In the genomic region with DNA sequence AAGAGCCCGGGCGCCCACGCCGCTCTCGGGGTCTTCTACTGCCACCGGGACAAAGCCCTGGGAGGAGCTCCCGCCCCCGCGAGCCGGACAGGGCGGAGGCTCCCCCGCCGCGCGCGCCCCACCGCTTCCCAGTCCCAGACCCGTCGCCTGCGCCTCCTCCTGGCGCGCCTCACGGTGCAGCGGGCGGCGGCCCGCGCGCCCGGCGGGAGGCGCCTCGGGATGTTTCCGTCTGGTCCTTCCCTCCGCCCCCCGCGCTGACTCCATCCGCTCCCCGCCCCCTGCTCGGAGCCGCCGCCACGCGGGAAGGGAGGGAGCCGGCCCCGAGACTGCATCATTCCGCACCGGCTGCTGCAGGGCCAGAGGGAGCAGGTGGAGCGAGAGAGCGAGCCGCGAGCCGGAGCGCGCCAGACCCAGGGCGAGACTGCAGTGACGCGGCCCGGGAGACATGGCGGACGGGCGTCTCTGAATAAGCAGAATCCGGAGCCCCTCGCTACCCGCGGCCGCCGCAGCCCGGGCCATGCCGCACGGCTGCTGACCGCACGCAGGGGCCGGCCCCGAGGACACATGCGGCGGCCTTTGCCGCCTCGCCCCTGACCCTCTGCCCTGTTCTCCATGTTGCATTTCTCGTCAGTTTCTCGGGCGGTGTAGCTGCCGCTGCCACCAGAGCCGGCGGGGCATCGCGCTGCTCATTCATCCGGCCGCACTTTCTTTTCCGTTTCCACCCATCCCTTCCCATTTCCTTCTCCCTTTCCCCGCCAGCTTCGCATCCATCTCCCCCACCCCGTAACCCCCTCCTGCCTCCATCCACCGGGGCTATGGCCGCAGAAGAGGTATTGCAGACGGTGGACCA, we compare ENCODE assay signal across 8 cellular contexts.
A peak's percentile ranks its signal among the peaks of the same experiment; 100 is the strongest.
DNase-seq lines count a peak whose midpoint lies in the region; ATAC-seq and TF ChIP-seq lines count a peak whose summit lies in the region.

BICD1 (plus strand) TSS at position 331 of the 850 bp plus-strand sequence; CDS start at position 816, 485 bp downstream.

- peaks cover 3% of the 10 kb centered on the region for H3K27me3 Mint-ChIP-seq in nephron progenitor cell (ENCODE audit: low read depth, poor library complexity)
- H3K27me3 Mint-ChIP-seq in stimulated activated naive CD8-positive, alpha-beta T cell treated with anti-CD3 and anti-CD28 coated beads, Interleukin-15, amount 100 ng/mL, for 72 hours: no peaks in the 10 kb centered on the region

- peaks cover 37% of the 10 kb centered on the region for H3K4me1 Mint-ChIP-seq in nephron progenitor cell
- H3K4me1 Mint-ChIP-seq in stimulated activated naive CD8-positive, alpha-beta T cell treated with anti-CD3 and anti-CD28 coated beads, Interleukin-15, amount 100 ng/mL, for 72 hours: peaks cover 30% of the 10 kb centered on the region

- peak within 1 kb of the TSS; percentile 98 for H3K4me3 Mint-ChIP-seq in nephron progenitor cell
- H3K4me3 Mint-ChIP-seq in stimulated activated naive CD8-positive, alpha-beta T cell treated with anti-CD3 and anti-CD28 coated beads, Interleukin-15, amount 100 ng/mL, for 72 hours: peak within 1 kb of the TSS; percentile 97

- H3K4me1 ChIP-seq in DOHH2 (ENCODE audit: control insufficient read depth, low read length) (peaks cover 26% of the 10 kb centered on the region), RWPE2 (ENCODE audit: insufficient read depth, poor library complexity, severe bottlenecking) (peaks cover 20% of the 10 kb centered on the region)

- peaks cover 7% of the 10 kb centered on the region for H3K36me3 Mint-ChIP-seq in nephron progenitor cell (ENCODE audit: low read depth)

- H3K9me2 ChIP-seq in DOHH2 (replicated peaks; ENCODE audit: control insufficient read depth, low read length): no peaks in the 10 kb centered on the region

- 0 out of 2 replicates have a peak, but pooled peaks cover 2% of the 10 kb centered on the region for H3F3A ChIP-seq in DOHH2 (ENCODE audit: control insufficient read depth, insufficient read depth)

- no peak for TF ChIP-seq CTCF in DOHH2 (IDR thresholded peaks at IDR 0.05; ENCODE audit: low read depth, low read length, poor library complexity, severe bottlenecking)
- peak; percentile 60 for TF ChIP-seq CTCF in RWPE2 (IDR thresholded peaks at IDR 0.05; ENCODE audit: poor library complexity, severe bottlenecking)
- TF ChIP-seq CTCF in fibroblast of pulmonary artery (IDR thresholded peaks at IDR 0.05; ENCODE audit: low read length, missing control alignments): no peak
- TF ChIP-seq CTCF in nephron progenitor cell (IDR thresholded peaks at IDR 0.05): no peak

- peak within 1 kb of the TSS; percentile 71 for H3K4me2 ChIP-seq in DOHH2 (ENCODE audit: low read length)

- peak within 1 kb of the TSS; percentile 83 for H3K27ac ChIP-seq in DOHH2 (ENCODE audit: low read depth, low read length)
- peak within 1 kb of the TSS; percentile 79 for H3K27ac ChIP-seq in KOPT-K1 (ENCODE audit: low read depth, low read length, poor library complexity, severe bottlenecking)
- peak within 1 kb of the TSS; percentile 75 for H3K27ac ChIP-seq in RWPE2 (ENCODE audit: poor library complexity, severe bottlenecking)

- H3K9me3 Mint-ChIP-seq in nephron progenitor cell: no peaks in the 10 kb centered on the region
- no peaks in the 10 kb centered on the region for H3K9me3 Mint-ChIP-seq in stimulated activated naive CD8-positive, alpha-beta T cell treated with anti-CD3 and anti-CD28 coated beads, Interleukin-15, amount 100 ng/mL, for 72 hours

- peak; percentile 85 for ATAC-seq in GM21723 (IDR thresholded peaks at IDR 0.05; ENCODE audit: unreplicated experiment)
- ATAC-seq in RWPE2 (ENCODE audit: low read depth): peak; percentile 82
- peak; percentile 90 for ATAC-seq in stimulated activated naive CD8-positive, alpha-beta T cell treated with anti-CD3 and anti-CD28 coated beads, Interleukin-15, amount 100 ng/mL, for 72 hours

- H3K27me3 ChIP-seq in DOHH2 (ENCODE audit: control insufficient read depth, low read length) (no peaks in the 10 kb centered on the region), RWPE2 (ENCODE audit: insufficient read depth, poor library complexity, severe bottlenecking) (no peaks in the 10 kb centered on the region)

- peaks cover 57% of the 10 kb centered on the region for H3K79me2 ChIP-seq in DOHH2 (ENCODE audit: control insufficient read depth, low read length)

- peak within 1 kb of the TSS; percentile 98 for H3K27ac Mint-ChIP-seq in nephron progenitor cell
- peak within 1 kb of the TSS; percentile 93 to 96 for H3K27ac Mint-ChIP-seq in stimulated activated naive CD8-positive, alpha-beta T cell treated with anti-CD3 and anti-CD28 coated beads, Interleukin-15, amount 100 ng/mL, for 72 hours

- H3K4me3 ChIP-seq in DOHH2 (ENCODE audit: low read length) (peak within 1 kb of the TSS; percentile 97), RWPE2 (ENCODE audit: severe bottlenecking) (peak within 1 kb of the TSS; percentile 61), fibroblast of pulmonary artery (replicated peaks; ENCODE audit: low read depth, low read length) (peak within 1 kb of the TSS; percentile 68)

- DNase-seq in RWPE2 (ENCODE audit: low spot score): peak; percentile 88
- peak; percentile 63 for DNase-seq in activated effector memory CD4-positive, alpha-beta T cell treated with Interleukin-2 at 50 U/mL for 16 hours
- DNase-seq in fibroblast of pulmonary artery (ENCODE audit: low read depth): peak; percentile 89
- DNase-seq in nephron progenitor cell: peak; percentile 88
- DNase-seq in stimulated activated naive CD8-positive, alpha-beta T cell treated with anti-CD3 and anti-CD28 coated beads, Interleukin-15, amount 100 ng/mL, for 72 hours: peak; percentile 69 to 81

- H3K9me3 ChIP-seq in DOHH2 (ENCODE audit: control insufficient read depth, insufficient read depth, low read length): no peaks in the 10 kb centered on the region
- H3K9me3 ChIP-seq in KOPT-K1 (ENCODE audit: insufficient read depth, low read length, poor library complexity, severe bottlenecking): no peaks in the 10 kb centered on the region
- no peaks in the 10 kb centered on the region for H3K9me3 ChIP-seq in RWPE2 (ENCODE audit: severe bottlenecking)

- H3K36me3 ChIP-seq in DOHH2 (ENCODE audit: control insufficient read depth, low read length) (peaks cover 38% of the 10 kb centered on the region), KOPT-K1 (ENCODE audit: insufficient read depth, low read length) (peaks cover 6% of the 10 kb centered on the region; the same call in 1 of the 2 replicates), RWPE2 (ENCODE audit: low read depth) (peaks cover 23% of the 10 kb centered on the region)

- 0 out of 2 replicates have a peak, but pooled peaks cover 4% of the 10 kb centered on the region for H4K20me1 ChIP-seq in DOHH2 (ENCODE audit: control insufficient read depth, insufficient read depth, low read depth, low read length)

Comparison
In these comparisons a context has a peak if more than half of its experiments do, and no peak if none do; other contexts are left out.
1. Peak in every context shown above with its lines: DNase-seq, ATAC-seq, H3K4me3 ChIP-seq and H3K27ac ChIP-seq.